In genomic region chr2:33488715-33489540, GRCh38 we compare ENCODE assay signal across 12 cellular contexts. TPM values are rescaled to one million over a fixed set of nuclear protein-coding genes. Genes with fewer than 3 reads are reported as not detected.
DNase-seq lines count a peak whose midpoint lies in the region; ATAC-seq and TF ChIP-seq lines count a peak whose summit lies in the region.
"Had no signal": no experiment of that assay in that cellular context is flagged by ENCODE, and none has a peak within 500 bp of the region (broad histone marks: within the 10 kb centered on the region; RNA-seq: fewer than 3 reads in every experiment).

No MANE protein-coding gene starts in this region.

- no peak for TF ChIP-seq RAD21 in SK-N-SH (IDR thresholded peaks at IDR 0.05; ENCODE audit: low read length)

- peaks cover 58% of the 10 kb centered on the region for H3K4me1 ChIP-seq in OCI-LY1 (ENCODE audit: insufficient read depth, low read length, severe bottlenecking)
- no peaks in the 10 kb centered on the region for H3K4me1 ChIP-seq in SK-N-SH (ENCODE audit: control insufficient read depth in 1 of 2, insufficient read depth in 2 of 2, low read depth in 1 of 2, low read length in 1 of 2)

- ATAC-seq in GM19372 (IDR thresholded peaks at IDR 0.05; ENCODE audit: low read depth, unreplicated experiment) (peak; percentile 56), HG02938 (IDR thresholded peaks at IDR 0.05; ENCODE audit: unreplicated experiment) (peak; percentile 60)
- ATAC-seq: HCT116 had no signal

- 19% methylated on average over 8 of the region's 8 CpGs for WGBS in SK-N-SH (ENCODE audit: low lambda C conversion rate)

- POLR2A ChIA-PET in SK-N-SH (lab: Yijun Ruan, JAX) = no interaction called here

- H3K9me2 ChIP-seq in OCI-LY1 (ENCODE audit: low read depth, low read length) (no peaks in the 10 kb centered on the region), SK-N-SH (no peaks in the 10 kb centered on the region)

- H3K9ac ChIP-seq in OCI-LY1 (ENCODE audit: low read length) = no peak overlapping the region
- no peak overlapping the region for H3K9ac ChIP-seq in SK-N-SH

- H3K4me3 ChIP-seq in OCI-LY1 (ENCODE audit: low read depth, low read length, poor library complexity, severe bottlenecking) = no peak overlapping the region
- no peak overlapping the region for H3K4me3 ChIP-seq in H7 (ENCODE audit: insufficient read depth, low read depth, low read length)
- no peak overlapping the region for H3K4me3 ChIP-seq in SK-N-SH (ENCODE audit: low read depth in 2 of 2, low read length in 1 of 2)
- H3K4me3 ChIP-seq: cardiac muscle cell, smooth muscle cell had no signal

- H3F3A ChIP-seq in OCI-LY1 (ENCODE audit: insufficient read depth, low read length) (no peaks in the 10 kb centered on the region), SK-N-SH (replicated peaks; ENCODE audit: insufficient read depth) (peaks cover 4% of the 10 kb centered on the region)

- H2AFZ ChIP-seq in OCI-LY1 (ENCODE audit: low read length) (no peak overlapping the region), SK-N-SH (ENCODE audit: low read depth) (no peak overlapping the region)

- H3K9me3 ChIP-seq in OCI-LY1 (ENCODE audit: low read length) = peaks cover 14% of the 10 kb centered on the region
- peaks cover 16% of the 10 kb centered on the region for H3K9me3 ChIP-seq in SK-N-SH

- H3K4me2 ChIP-seq in OCI-LY1 (ENCODE audit: low read length) (0 out of 2 replicates have a peak overlapping the region, but pooled peaks have one; percentile 12), SK-N-SH (no peak overlapping the region)
- H3K4me2 ChIP-seq: smooth muscle cell had no signal

- TF ChIP-seq EP300 in SK-N-SH (IDR thresholded peaks at IDR 0.05; ENCODE audit: borderline replicate concordance in 1 of 2, low read depth in 1 of 2, low read length in 1 of 2) = no peak

- peak; percentile 52 for DNase-seq in GM13977 (ENCODE audit: low spot score)
- DNase-seq in iPS-NIHi11 (ENCODE audit: low spot score) = no peak
- no peak for DNase-seq in H7
- no peak for DNase-seq in SK-N-SH
- no peak for DNase-seq in stimulated activated naive CD4-positive, alpha-beta T cell treated with Interleukin-2 at 50 U/mL for 16 hours (lab: John Stamatoyannopoulos, UW)
- DNase-seq: CD8-positive, alpha-beta memory T cell had no signal

- H3K27ac ChIP-seq in OCI-LY1 (ENCODE audit: low read depth, low read length, poor library complexity, severe bottlenecking) = no peak overlapping the region
- no peak overlapping the region for H3K27ac ChIP-seq in SK-N-SH (ENCODE audit: low read depth in 2 of 2, low read length in 1 of 2)
- H3K27ac ChIP-seq: cardiac muscle cell had no signal

- TF ChIP-seq CTCF in GM13977 (IDR thresholded peaks at IDR 0.05; ENCODE audit: extremely low read depth, insufficient read depth, missing control alignments) = no peak
- no peak for TF ChIP-seq CTCF in OCI-LY1 (IDR thresholded peaks at IDR 0.05; ENCODE audit: low read length)
- no peak for TF ChIP-seq CTCF in SK-N-SH (IDR thresholded peaks at IDR 0.05)

- peaks cover 39% of the 10 kb centered on the region for H3K36me3 ChIP-seq in OCI-LY1 (ENCODE audit: insufficient read depth, low read length)
- H3K36me3 ChIP-seq in H7 (replicated peaks; ENCODE audit: control insufficient read depth, insufficient read depth, low read length) = no peaks in the 10 kb centered on the region
- H3K36me3 ChIP-seq in SK-N-SH (replicated peaks in 1 of 2; ENCODE audit: control insufficient read depth in 1 of 2, insufficient read depth in 2 of 2, low read length in 1 of 2) = peaks cover 0 to 6% of the 10 kb centered on the region in 2 experiments
- H3K36me3 ChIP-seq: cardiac muscle cell had no signal

- H3K27me3 ChIP-seq in OCI-LY1 (ENCODE audit: insufficient read depth, low read length) = no peaks in the 10 kb centered on the region
- no peaks in the 10 kb centered on the region for H3K27me3 ChIP-seq in H7 (ENCODE audit: control insufficient read depth, insufficient read depth, low read length)
- H3K27me3 ChIP-seq in SK-N-SH (ENCODE audit: insufficient read depth) = no peaks in the 10 kb centered on the region
- H3K27me3 ChIP-seq: cardiac muscle cell had no signal

- H3K79me2 ChIP-seq in OCI-LY1 (ENCODE audit: insufficient read depth, low read length) (peaks cover 3% of the 10 kb centered on the region; the same call in 1 of the 2 replicates), SK-N-SH (ENCODE audit: insufficient read depth) (no peaks in the 10 kb centered on the region)

- H4K20me1 ChIP-seq in OCI-LY1 (ENCODE audit: insufficient read depth, low read length) (no peaks in the 10 kb centered on the region), SK-N-SH (ENCODE audit: insufficient read depth) (no peaks in the 10 kb centered on the region)

- CTCF ChIA-PET in SK-N-SH (lab: Yijun Ruan, JAX) = interaction anchor here (1.3 to 2.0 kb wide), 2 partner anchors 8 to 13 kb away, joined by 5 to 7 read pairs; no protein-coding TSS in a partner anchor

- in situ Hi-C loops in GM13977 (cut with MboI; ENCODE audit: low pct_unique_long_range_greater_than_20kb, low sequenced_read_pairs, unreplicated experiment) = no loop called here

TF ChIP-seq in SK-N-SH, 30 proteins besides CTCF, POLR2A, EP300 and RAD21:
- TF ChIP-seq IRF3 (IDR thresholded peaks at IDR 0.05; ENCODE audit: low read depth, low read length) = no peak
- TF ChIP-seq JUND (IDR thresholded peaks at IDR 0.05) = no peak
- no peak for TF ChIP-seq RXRA (IDR thresholded peaks at IDR 0.05; ENCODE audit: borderline replicate concordance, low read depth)
- TF ChIP-seq FOSL2 (IDR thresholded peaks at IDR 0.05; ENCODE audit: borderline replicate concordance, low read depth) = no peak
- TF ChIP-seq TCF12 (IDR thresholded peaks at IDR 0.05) = no peak
- no peak for TF ChIP-seq MEF2A (IDR thresholded peaks at IDR 0.05; ENCODE audit: borderline replicate concordance, low read depth)
- TF ChIP-seq, protein P1, sequence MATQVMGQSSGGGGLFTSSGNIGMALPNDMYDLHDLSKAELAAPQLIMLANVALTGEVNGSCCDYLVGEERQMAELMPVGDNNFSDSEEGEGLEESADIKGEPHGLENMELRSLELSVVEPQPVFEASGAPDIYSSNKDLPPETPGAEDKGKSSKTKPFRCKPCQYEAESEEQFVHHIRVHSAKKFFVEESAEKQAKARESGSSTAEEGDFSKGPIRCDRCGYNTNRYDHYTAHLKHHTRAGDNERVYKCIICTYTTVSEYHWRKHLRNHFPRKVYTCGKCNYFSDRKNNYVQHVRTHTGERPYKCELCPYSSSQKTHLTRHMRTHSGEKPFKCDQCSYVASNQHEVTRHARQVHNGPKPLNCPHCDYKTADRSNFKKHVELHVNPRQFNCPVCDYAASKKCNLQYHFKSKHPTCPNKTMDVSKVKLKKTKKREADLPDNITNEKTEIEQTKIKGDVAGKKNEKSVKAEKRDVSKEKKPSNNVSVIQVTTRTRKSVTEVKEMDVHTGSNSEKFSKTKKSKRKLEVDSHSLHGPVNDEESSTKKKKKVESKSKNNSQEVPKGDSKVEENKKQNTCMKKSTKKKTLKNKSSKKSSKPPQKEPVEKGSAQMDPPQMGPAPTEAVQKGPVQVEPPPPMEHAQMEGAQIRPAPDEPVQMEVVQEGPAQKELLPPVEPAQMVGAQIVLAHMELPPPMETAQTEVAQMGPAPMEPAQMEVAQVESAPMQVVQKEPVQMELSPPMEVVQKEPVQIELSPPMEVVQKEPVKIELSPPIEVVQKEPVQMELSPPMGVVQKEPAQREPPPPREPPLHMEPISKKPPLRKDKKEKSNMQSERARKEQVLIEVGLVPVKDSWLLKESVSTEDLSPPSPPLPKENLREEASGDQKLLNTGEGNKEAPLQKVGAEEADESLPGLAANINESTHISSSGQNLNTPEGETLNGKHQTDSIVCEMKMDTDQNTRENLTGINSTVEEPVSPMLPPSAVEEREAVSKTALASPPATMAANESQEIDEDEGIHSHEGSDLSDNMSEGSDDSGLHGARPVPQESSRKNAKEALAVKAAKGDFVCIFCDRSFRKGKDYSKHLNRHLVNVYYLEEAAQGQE (IDR thresholded peaks at IDR 0.05; ENCODE audit: low read depth, low read length) = no peak
- TF ChIP-seq, protein P2, sequence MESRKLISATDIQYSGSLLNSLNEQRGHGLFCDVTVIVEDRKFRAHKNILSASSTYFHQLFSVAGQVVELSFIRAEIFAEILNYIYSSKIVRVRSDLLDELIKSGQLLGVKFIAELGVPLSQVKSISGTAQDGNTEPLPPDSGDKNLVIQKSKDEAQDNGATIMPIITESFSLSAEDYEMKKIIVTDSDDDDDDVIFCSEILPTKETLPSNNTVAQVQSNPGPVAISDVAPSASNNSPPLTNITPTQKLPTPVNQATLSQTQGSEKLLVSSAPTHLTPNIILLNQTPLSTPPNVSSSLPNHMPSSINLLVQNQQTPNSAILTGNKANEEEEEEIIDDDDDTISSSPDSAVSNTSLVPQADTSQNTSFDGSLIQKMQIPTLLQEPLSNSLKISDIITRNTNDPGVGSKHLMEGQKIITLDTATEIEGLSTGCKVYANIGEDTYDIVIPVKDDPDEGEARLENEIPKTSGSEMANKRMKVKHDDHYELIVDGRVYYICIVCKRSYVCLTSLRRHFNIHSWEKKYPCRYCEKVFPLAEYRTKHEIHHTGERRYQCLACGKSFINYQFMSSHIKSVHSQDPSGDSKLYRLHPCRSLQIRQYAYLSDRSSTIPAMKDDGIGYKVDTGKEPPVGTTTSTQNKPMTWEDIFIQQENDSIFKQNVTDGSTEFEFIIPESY (IDR thresholded peaks at IDR 0.05; ENCODE audit: borderline replicate concordance, low read depth) = no peak
- TF ChIP-seq EZH2phosphoT487 (IDR thresholded peaks at IDR 0.05; ENCODE audit: borderline replicate concordance, low read depth) = no peak
TF ChIP-seq in SK-N-SH: peak in this region for 0.

RNA-seq across cellular contexts. Expression of gene RASGRP3, which starts 12.5 kb away (rescaled TPM):
- 0.03 TPM in 1 of 2 replicates, not detected in the other for total RNA-seq in H7 (2014; rRNA removed; shearing (Covaris generic))
- 72.5 and 152 TPM in 2 replicates for polyA plus RNA-seq in SK-N-SH (2012; rRNA removed)
- 26.2 and 31.8 TPM in 2 replicates for polyA plus RNA-seq in SK-N-SH (2012; cell fraction: cytosol; rRNA removed)
- polyA plus RNA-seq in SK-N-SH (2012; cell fraction: nucleus; rRNA removed) = 604 and 757 TPM in 2 replicates
